Comparison of ENCODE assay signal across 10 cellular contexts in genomic region chr6:110185879-110186278, GRCh38. TPM values are rescaled to one million over a fixed set of nuclear protein-coding genes. Genes with fewer than 3 reads are reported as not detected.
A peak's percentile ranks its signal among the peaks of the same experiment; 100 is the strongest.
DNase-seq lines count a peak whose midpoint lies in the region; ATAC-seq and TF ChIP-seq lines count a peak whose summit lies in the region.
"Had no signal": no experiment of that assay in that cellular context is flagged by ENCODE, and none has a peak within 500 bp of the region (broad histone marks: within the 10 kb centered on the region; RNA-seq: fewer than 3 reads in every experiment).

No MANE protein-coding gene starts in this region.

- POLR2A ChIA-PET in CD8-positive, alpha-beta memory T cell (lab: Charles Lee), result no interaction called here
- POLR2A ChIA-PET in activated B cell treated with CpG ODN at 0.5 μM for 24 hours (lab: Charles Lee) (interaction anchor here (0.6 kb wide), 1 partner anchor 492 kb away, joined by 5 read pairs; no protein-coding TSS in a partner anchor), RWPE1 (lab: Yijun Ruan, JAX; ENCODE audit: low non-redundant PET) (no interaction called here), PC-3 (lab: Charles Lee; ENCODE audit: unreplicated experiment) (no interaction called here)

- H3K4me1 Mint-ChIP-seq in CD8-positive, alpha-beta memory T cell, result peaks cover 0 to 18% (median 0%) of the 10 kb centered on the region in 3 donors
- H3K4me1 Mint-ChIP-seq in activated B cell treated with CpG ODN at 0.5 μM for 24 hours, result peaks cover 41% of the 10 kb centered on the region

- no peak for DNase-seq in CD8-positive, alpha-beta memory T cell
- DNase-seq in activated B cell treated with CpG ODN at 0.5 μM for 24 hours (no peak), RWPE1 (ENCODE audit: low spot score) (no peak), PC-3 (no peak), NCI-H524 treated with DMSO at 0.1 percent for 48 hours (lab: John Stamatoyannopoulos, UW) (no peak), NCI-H82 (lab: John Stamatoyannopoulos, UW) (no peak)
- DNase-seq: activated CD8-positive, alpha-beta memory T cell treated with anti-CD3 and anti-CD28 coated beads, Interleukin-2, amount 50 U/mL, for 4 hours; Calu3 had no signal

- no peaks in the 10 kb centered on the region for H3K9me3 ChIP-seq in CD8-positive, alpha-beta memory T cell (ENCODE audit: low read length)
- no peaks in the 10 kb centered on the region for H3K9me3 ChIP-seq in PC-3 (ENCODE audit: low read length)

- no peaks in the 10 kb centered on the region for H3F3A ChIP-seq in PC-3 (ENCODE audit: low read length, unreplicated experiment)

- peak overlapping the region; percentile 5 to 71 (median 60) for H3K4me3 Mint-ChIP-seq in CD8-positive, alpha-beta memory T cell
- H3K4me3 Mint-ChIP-seq in activated B cell treated with CpG ODN at 0.5 μM for 24 hours, result peak overlapping the region; percentile 61

- ATAC-seq in GM19043 (IDR thresholded peaks at IDR 0.05; ENCODE audit: low read depth, unreplicated experiment), result peak; percentile 60
- ATAC-seq in HG02973 (IDR thresholded peaks at IDR 0.05; ENCODE audit: unreplicated experiment), result peak; percentile 56
- ATAC-seq in activated B cell treated with CpG ODN at 0.5 μM for 24 hours (ENCODE audit: low read depth), result no peak
- no peak for ATAC-seq in PC-3

- CTCF ChIA-PET in CD8-positive, alpha-beta memory T cell (lab: Charles Lee), result interaction anchor here (1.1 to 1.4 kb wide), 3 partner anchors 10 to 146 kb away, joined by 3 to 5 read pairs (median 3); no protein-coding TSS in a partner anchor
- CTCF ChIA-PET in activated B cell treated with CpG ODN at 0.5 μM for 24 hours (lab: Charles Lee) (interaction anchor here (1.0 kb wide), 1 partner anchor 146 kb away, joined by 4 read pairs; no protein-coding TSS in a partner anchor), RWPE1 (lab: Yijun Ruan, JAX) (no interaction called here), PC-3 (lab: Charles Lee) (no interaction called here)

- no peak overlapping the region for H3K27ac ChIP-seq in CD8-positive, alpha-beta memory T cell (ENCODE audit: low read depth, low read length)
- H3K27ac ChIP-seq in RWPE1 (no peak overlapping the region), PC-3 (ENCODE audit: low read length) (no peak overlapping the region)

- no TSS peak for BruUV-seq in PC-3 (replicated peaks; lab: Mats Ljungman, UMichigan)

- TF ChIP-seq CTCF in activated B cell treated with CpG ODN at 0.5 μM for 24 hours (IDR thresholded peaks at IDR 0.05) (no peak), RWPE1 (conservative IDR thresholded peaks at IDR 0.05; ENCODE audit: low read depth) (no peak), PC-3 (conservative IDR thresholded peaks at IDR 0.05; ENCODE audit: low read depth, low read length) (no peak)

- H3K4me1 ChIP-seq in CD8-positive, alpha-beta memory T cell (ENCODE audit: insufficient read depth, low read length), result peaks cover 53% of the 10 kb centered on the region
- peaks cover 21% of the 10 kb centered on the region; the same call in 1 of the 2 replicates for H3K4me1 ChIP-seq in PC-3 (ENCODE audit: insufficient read depth, low read length)

- H3K27me3 Mint-ChIP-seq in CD8-positive, alpha-beta memory T cell, result no peaks in the 10 kb centered on the region
- H3K27me3 Mint-ChIP-seq in activated B cell treated with CpG ODN at 0.5 μM for 24 hours, result no peaks in the 10 kb centered on the region

- no peak overlapping the region for H3K9ac ChIP-seq in PC-3 (ENCODE audit: low read length)

- H3K9me3 Mint-ChIP-seq in CD8-positive, alpha-beta memory T cell, result no peaks in the 10 kb centered on the region
- H3K9me3 Mint-ChIP-seq in activated B cell treated with CpG ODN at 0.5 μM for 24 hours, result no peaks in the 10 kb centered on the region

- H3K36me3 Mint-ChIP-seq in CD8-positive, alpha-beta memory T cell, result peaks cover 0 to 7% (median 0%) of the 10 kb centered on the region in 3 donors
- H3K36me3 Mint-ChIP-seq in activated B cell treated with CpG ODN at 0.5 μM for 24 hours (ENCODE audit: low read depth), result peaks cover 18% of the 10 kb centered on the region

- H3K79me2 ChIP-seq in PC-3 (ENCODE audit: low read length), result peaks cover 97% of the 10 kb centered on the region

- H4K20me1 ChIP-seq in PC-3 (ENCODE audit: low read length), result no peaks in the 10 kb centered on the region

- H3K4me3 ChIP-seq in CD8-positive, alpha-beta memory T cell (ENCODE audit: low read length), result no peak overlapping the region
- H3K4me3 ChIP-seq in PC-3 (ENCODE audit: low read length), result no peak overlapping the region

- no peak overlapping the region for H3K4me2 ChIP-seq in PC-3 (ENCODE audit: low read length)

- H3K27me3 ChIP-seq in CD8-positive, alpha-beta memory T cell (ENCODE audit: insufficient read depth, low read length, poor library complexity, severe bottlenecking), result no peaks in the 10 kb centered on the region
- no peaks in the 10 kb centered on the region for H3K27me3 ChIP-seq in PC-3 (ENCODE audit: low read length)

- H2AFZ ChIP-seq in PC-3 (ENCODE audit: low read length), result no peak overlapping the region

- peak overlapping the region in 4 of 8 donors; percentile 8 to 67 (median 39) for H3K27ac Mint-ChIP-seq in CD8-positive, alpha-beta memory T cell
- H3K27ac Mint-ChIP-seq in activated B cell treated with CpG ODN at 0.5 μM for 24 hours, result peak overlapping the region; percentile 4

- H3K36me3 ChIP-seq in CD8-positive, alpha-beta memory T cell (ENCODE audit: insufficient read depth, low read length), result no peaks in the 10 kb centered on the region
- no peaks in the 10 kb centered on the region for H3K36me3 ChIP-seq in PC-3 (ENCODE audit: low read depth, low read length)

- intact Hi-C loops in activated B cell treated with CpG ODN at 0.5 μM for 24 hours (cut with micrococcal nuclease), result no loop called here
- intact Hi-C loops in PC-3 (cut with micrococcal nuclease), result no loop called here

- H3K9me2 ChIP-seq in PC-3 (replicated peaks; ENCODE audit: low read length), result no peaks in the 10 kb centered on the region

RNA-seq across cellular contexts. Expression of gene CDC40, which starts 5.7 kb away (rescaled TPM):
- 10 to 100 TPM; 26.5 to 27.3 TPM for total RNA-seq in CD8-positive, alpha-beta memory T cell
- 21.8 TPM for polyA plus RNA-seq in CD8-positive, alpha-beta memory T cell
- total RNA-seq in activated B cell treated with CpG ODN at 0.5 μM for 24 hours (36.7 and 37.3 TPM in 2 replicates), PC-3 (2014; rRNA removed) (7.4 and 8.9 TPM in 2 replicates)

RNA-seq across cellular contexts. Expression of gene WASF1, which starts 6.4 kb away (rescaled TPM):
- total RNA-seq in CD8-positive, alpha-beta memory T cell, result 1 to 10 TPM; 1.8 to 2.4 TPM
- polyA plus RNA-seq in CD8-positive, alpha-beta memory T cell, result 0.36 TPM
- total RNA-seq in activated B cell treated with CpG ODN at 0.5 μM for 24 hours (5.1 and 6.2 TPM in 2 replicates), PC-3 (2014; rRNA removed) (3.0 and 15.8 TPM in 2 replicates)

Comparison
In these comparisons a context has a peak if more than half of its experiments do, and no peak if none do; other contexts are left out.
1. ATAC-seq: peak in GM19043 (single experiment) and HG02973 (single experiment); none in activated B cell treated with CpG ODN at 0.5 μM for 24 hours (single experiment) and PC-3 (single experiment).
2. CTCF ChIA-PET loops: an anchor here in CD8-positive, alpha-beta memory T cell (1.1 to 1.4 kb wide) and activated B cell treated with CpG ODN at 0.5 μM for 24 hours (1.0 kb wide); none called in RWPE1 and PC-3.